ENCODE assay signal across 10 cellular contexts in the genomic region with DNA sequence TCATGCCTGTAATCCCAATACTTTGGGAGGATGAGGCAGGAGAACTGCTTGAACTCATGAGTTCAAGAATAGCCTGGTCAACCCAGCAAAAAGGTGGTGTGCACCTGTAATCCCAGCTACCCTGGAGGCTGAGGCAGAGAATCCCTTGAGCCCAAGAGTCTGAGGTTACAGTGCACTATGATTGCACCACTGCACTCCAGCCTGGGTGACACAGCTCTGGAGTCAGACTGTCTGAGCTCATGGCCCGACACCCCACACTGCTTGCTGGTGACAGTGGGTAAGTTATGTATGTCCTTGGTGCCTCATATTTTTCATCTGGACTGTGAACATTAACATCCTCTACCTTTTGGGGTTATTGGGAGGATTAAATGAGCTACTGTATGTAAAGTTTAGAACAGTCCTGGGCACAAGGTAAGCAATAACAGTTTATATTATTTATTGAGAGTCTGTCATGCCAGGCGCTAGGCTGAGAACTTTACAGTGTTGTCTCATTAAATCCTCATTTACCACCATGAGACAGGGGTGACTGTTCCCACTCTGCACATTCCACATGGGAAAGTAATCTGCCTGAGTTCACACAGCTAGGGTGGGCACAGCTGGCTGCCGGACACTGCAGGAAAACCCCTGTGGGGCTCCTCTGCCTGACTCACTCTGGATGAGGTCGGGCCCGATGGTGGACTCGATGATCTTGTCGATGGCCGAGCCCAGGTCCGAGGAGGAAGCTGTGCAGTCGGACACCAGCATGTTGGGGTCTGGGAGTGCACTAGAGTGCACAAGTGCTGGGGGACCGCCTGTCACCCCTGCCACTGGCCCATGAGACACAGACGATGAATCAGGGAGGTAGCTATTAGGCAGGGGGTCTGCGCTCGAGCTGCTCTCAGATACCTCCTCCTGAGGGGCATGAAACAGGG. TPM values are rescaled to one million over a fixed set of nuclear protein-coding genes. Genes with fewer than 3 reads are reported as not detected.
DNase-seq lines count a peak whose midpoint lies in the region; ATAC-seq and TF ChIP-seq lines count a peak whose summit lies in the region.
"Had no signal": no experiment of that assay in that cellular context is flagged by ENCODE, and none has a peak within 500 bp of the region (broad histone marks: within the 10 kb centered on the region; RNA-seq: fewer than 3 reads in every experiment).

No MANE protein-coding gene starts in this region.

- no peaks in the 10 kb centered on the region for H3K9me3 ChIP-seq in effector memory CD4-positive, alpha-beta T cell (ENCODE audit: control insufficient read depth, low read length)

- intact Hi-C loops in sciatic nerve (cut with DNase I) = no loop called here

- DNase-seq in EH (ENCODE audit: low read depth) (peak; percentile 71), LHCN-M2 (ENCODE audit: low read depth) (peak; percentile 80), sciatic nerve (ENCODE audit: low spot score) (peak; percentile 60), COLO668 (lab: John Stamatoyannopoulos, UW; ENCODE audit: unreplicated experiment) (no peak), GM13976 (ENCODE audit: low spot score) (no peak), NCI-H748 (lab: John Stamatoyannopoulos, UW; ENCODE audit: unreplicated experiment) (no peak)
- DNase-seq in effector memory CD4-positive, alpha-beta T cell = no peak
- DNase-seq: naive B cell had no signal

- H3K27ac ChIP-seq in effector memory CD4-positive, alpha-beta T cell (ENCODE audit: insufficient read depth, low read length, poor library complexity, severe bottlenecking) = peak overlapping the region; percentile 0

- peaks cover 50% of the 10 kb centered on the region for H3K36me3 ChIP-seq in effector memory CD4-positive, alpha-beta T cell (ENCODE audit: control insufficient read depth, insufficient read depth, low read length)

- peak overlapping the region; percentile 71 for H3K4me3 ChIP-seq in effector memory CD4-positive, alpha-beta T cell (ENCODE audit: insufficient read depth, low read depth, low read length, poor library complexity, severe bottlenecking)

- in situ Hi-C loops in GM13976 (cut with MboI; ENCODE audit: low sequenced_read_pairs, unreplicated experiment) = no loop called here

- ATAC-seq in sciatic nerve (no peak), HG02678 (IDR thresholded peaks at IDR 0.05; ENCODE audit: unreplicated experiment) (no peak)
- ATAC-seq: activated naive CD4-positive, alpha-beta T cell treated with anti-CD3 and anti-CD28 coated beads, Interleukin-2, amount 50 U/mL, for 72 hours had no signal

- H3K4me1 ChIP-seq in effector memory CD4-positive, alpha-beta T cell (ENCODE audit: control insufficient read depth, insufficient read depth, low read length, poor library complexity, severe bottlenecking) = peaks cover 18% of the 10 kb centered on the region

- TF ChIP-seq CTCF in GM13976 (IDR thresholded peaks at IDR 0.05; ENCODE audit: borderline replicate concordance, control extremely low read depth, extremely low read depth, insufficient read depth, missing control alignments) = no peak

- no peaks in the 10 kb centered on the region for H3K27me3 ChIP-seq in effector memory CD4-positive, alpha-beta T cell (replicated peaks; ENCODE audit: control insufficient read depth, insufficient read depth, low read length, poor library complexity, severe bottlenecking)

RNA-seq across cellular contexts. Expression of a gene that starts 2.9 kb away (rescaled TPM):
- total RNA-seq in LHCN-M2 (2014; rRNA removed) (15.3 and 15.9 TPM in 2 replicates), sciatic nerve (22.3 TPM)
- 8.5 TPM for polyA plus RNA-seq in LHCN-M2 (2012)

RNA-seq across cellular contexts. Expression of a gene that starts 34.6 kb away (rescaled TPM):
- total RNA-seq in LHCN-M2 (2014; rRNA removed) = 10.2 and 13.6 TPM in 2 replicates
- polyA plus RNA-seq in LHCN-M2 (2012) = 25.7 TPM
- total RNA-seq in sciatic nerve = 38.2 TPM

RNA-seq across cellular contexts. Expression of a gene that starts 39.7 kb away (rescaled TPM):
- total RNA-seq in LHCN-M2 (2014; rRNA removed) (not detected in 2 replicates), sciatic nerve (5.0 TPM)
- not detected for polyA plus RNA-seq in LHCN-M2 (2012)

RNA-seq across cellular contexts. Expression of a gene that starts 57.1 kb away (rescaled TPM):
- total RNA-seq in LHCN-M2 (2014; rRNA removed) (7.2 and 10.3 TPM in 2 replicates), sciatic nerve (95.4 TPM)
- polyA plus RNA-seq in LHCN-M2 (2012) = 8.0 TPM

RNA-seq across cellular contexts. Expression of a gene that starts 60.0 kb away (rescaled TPM):
- total RNA-seq in LHCN-M2 (2014; rRNA removed) (under 0.01 TPM in 1 of 2 replicates, not detected in the other), sciatic nerve (3.9 TPM)
- 1.1 TPM for polyA plus RNA-seq in LHCN-M2 (2012)

Comparison
In these comparisons a context has a peak if more than half of its experiments do, and no peak if none do; other contexts are left out.
1. DNase-seq: peak in EH (single experiment), LHCN-M2 (single experiment) and sciatic nerve (single experiment); none in effector memory CD4-positive, alpha-beta T cell (0 of 3), COLO668 (single experiment), GM13976 (single experiment) and NCI-H748 (single experiment).